8 cellular contexts compared by ENCODE assay signal in genomic region chr14:35683688-35684087, GRCh38.
DNase-seq lines count a peak whose midpoint lies in the region; ATAC-seq, FAIRE-seq and TF ChIP-seq lines count a peak whose summit lies in the region.
"Not testable (repeated sequence)": the region's sequence is repeated elsewhere in the genome, so short reads cannot be mapped to it uniquely, and the experiment has no call there.

No MANE protein-coding gene starts in this region.

- TF ChIP-seq CTCF in nephron progenitor cell (IDR thresholded peaks at IDR 0.05): not testable (repeated sequence)

- peaks cover 16% of the 10 kb centered on the region for H3K36me3 Mint-ChIP-seq in nephron progenitor cell (ENCODE audit: low read depth)

- not testable (repeated sequence) for H3K9me3 Mint-ChIP-seq in nephron progenitor cell

- H3K4me3 Mint-ChIP-seq in nephron progenitor cell: not testable (repeated sequence)

- H3K27me3 Mint-ChIP-seq in nephron progenitor cell (ENCODE audit: low read depth, poor library complexity): not testable (repeated sequence)

- H3K27ac Mint-ChIP-seq in nephron progenitor cell: peak overlapping the region; percentile 50

- ATAC-seq in GM18873 (IDR thresholded peaks at IDR 0.05; ENCODE audit: low FRiP score, unreplicated experiment): peak; percentile 74
- peak; percentile 62 for ATAC-seq in GM19395 (IDR thresholded peaks at IDR 0.05; ENCODE audit: unreplicated experiment)
- peak; percentile 71 for ATAC-seq in GM21576 (IDR thresholded peaks at IDR 0.05; ENCODE audit: unreplicated experiment)
- ATAC-seq in HG02852 (IDR thresholded peaks at IDR 0.05; ENCODE audit: unreplicated experiment): peak; percentile 78
- peak; percentile 47 for ATAC-seq in HG03097 (IDR thresholded peaks at IDR 0.05; ENCODE audit: low FRiP score, unreplicated experiment)
- peak; percentile 70 for ATAC-seq in HG03520 (IDR thresholded peaks at IDR 0.05; ENCODE audit: unreplicated experiment)

- not testable (repeated sequence) for H3K4me1 Mint-ChIP-seq in nephron progenitor cell

- DNase-seq in GM18507 (ENCODE audit: extremely low spot score, insufficient read length, low read depth); nephron progenitor cell: not testable (repeated sequence)

- FAIRE-seq in GM18507 (lab: Jason Lieb, UNC): peak; percentile 86
